ENCODE assay signal across 25 cellular contexts in the genomic region with DNA sequence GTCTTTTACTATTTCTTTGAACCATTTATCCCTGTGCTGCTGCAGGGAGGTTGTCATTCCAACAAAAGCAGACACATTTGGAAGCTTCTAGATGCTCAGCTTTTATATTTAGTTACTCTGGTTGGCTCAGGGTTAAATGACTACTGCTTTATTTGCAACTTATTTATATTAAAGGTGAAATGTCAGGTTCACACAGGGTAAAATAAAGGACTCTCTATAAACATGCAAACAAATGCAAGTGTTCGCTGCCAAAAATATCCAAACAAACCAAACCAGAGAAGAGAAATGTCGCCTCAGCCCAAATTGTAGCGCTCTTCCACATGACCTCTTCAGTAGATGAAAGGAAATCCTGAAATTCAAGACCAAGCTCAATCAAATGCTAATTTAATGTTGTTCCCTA. TPM values are rescaled to one million over a fixed set of nuclear protein-coding genes. Genes with fewer than 3 reads are reported as not detected.
"Had no signal": no experiment of that assay in that cellular context is flagged by ENCODE, and none has a peak within 500 bp of the region (broad histone marks: within the 10 kb centered on the region; RNA-seq: fewer than 3 reads in every experiment).

No MANE protein-coding gene starts in this region.

- H3K36me3 ChIP-seq: colonic mucosa, esophagus muscularis mucosa, left ventricle myocardium inferior, lower lobe of right lung, neutrophil, pancreas, right lobe of liver, thoracic aorta, tibial nerve, upper lobe of left lung had no signal

- DNase-seq: colonic mucosa; effector CD8-positive, alpha-beta T cell; foreskin melanocyte; hypothalamus; immature natural killer cell; islet precursor cell; left colon; left ventricle myocardium inferior; naive B cell; right lobe of liver; small intestine; stimulated activated CD4-positive, alpha-beta T cell treated with anti-CD3 and anti-CD28 coated beads, Interleukin-15, amount 100 ng/mL, for 24 hours; stimulated activated CD4-positive, alpha-beta T cell treated with anti-CD3 and anti-CD28 coated beads, Interleukin-2, amount 100 ng/mL, for 48 hours; stimulated activated naive B cell treated with anti-CD40 and anti-IgM and Interleukin-4, amounts not matched to agents 10 μg/mL and 1 μg/mL and 100 μg/mL, for 72 hours had no signal

- H3K9me3 ChIP-seq: colonic mucosa, neutrophil, pancreas, right lobe of liver, thoracic aorta, upper lobe of left lung had no signal

- H3K4me1 ChIP-seq: colonic mucosa, esophagus muscularis mucosa, right lobe of liver, tibial nerve had no signal

- H3K4me3 ChIP-seq: colonic mucosa, esophagus muscularis mucosa, left ventricle myocardium inferior, lower lobe of right lung, mucosa of descending colon, pancreas, right lobe of liver, thoracic aorta, tibial nerve, upper lobe of left lung had no signal

- FAIRE-seq: endothelial cell of umbilical vein, pancreas, small intestine, urothelium cell line had no signal

- H3K27ac ChIP-seq: colonic mucosa, esophagus muscularis mucosa, left ventricle myocardium inferior, lower lobe of right lung, neutrophil, right lobe of liver, thoracic aorta, tibial nerve, upper lobe of left lung had no signal

- ATAC-seq: left colon; mucosa of descending colon; natural killer cell treated with Interleukin-12 subunit alpha and Interleukin-12 subunit beta and Interleukin-15 and Interleukin-18, amount 100 ng/mL, for 72 hours; stimulated activated naive B cell treated with anti-CD40 and anti-IgM and Interleukin-4, amounts not matched to agents 10 μg/mL and 1 μg/mL and 100 μg/mL, for 72 hours had no signal

- H3K27me3 ChIP-seq: colonic mucosa, esophagus muscularis mucosa, neutrophil, pancreas, tibial nerve, upper lobe of left lung had no signal

RNA-seq across cellular contexts. Expression of gene LIFR, which starts 57.0 kb away (rescaled TPM):
- total RNA-seq: natural killer cell treated with Interleukin-12 subunit alpha and Interleukin-12 subunit beta and Interleukin-15 and Interleukin-18, amount 100 ng/mL, for 72 hours had no signal
- polyA plus RNA-seq: immature natural killer cell had no signal
